11 cellular contexts compared by ENCODE assay signal in the genomic region with DNA sequence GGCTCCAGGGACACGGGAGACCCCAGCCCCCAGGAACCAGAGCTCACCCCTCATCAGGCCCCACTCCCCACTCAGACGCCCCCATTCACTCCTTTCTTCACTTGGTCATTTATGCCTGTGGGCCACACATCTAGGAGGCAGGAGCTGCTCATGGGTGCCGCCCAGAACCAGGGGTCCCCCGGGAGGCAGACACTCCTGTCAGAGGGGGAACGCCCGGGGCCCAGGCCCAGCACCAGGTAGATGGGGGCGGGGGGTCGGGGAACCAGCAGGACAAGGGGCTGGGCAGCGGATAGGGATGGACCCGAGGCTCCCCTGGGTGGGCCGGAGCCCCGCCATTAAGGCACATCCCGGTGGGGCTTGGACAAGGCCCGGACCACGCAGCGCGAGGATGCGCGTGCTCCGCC. TPM values are rescaled to one million over a fixed set of nuclear protein-coding genes. Genes with fewer than 3 reads are reported as not detected.
DNase-seq lines count a peak whose midpoint lies in the region; ATAC-seq and TF ChIP-seq lines count a peak whose summit lies in the region.
"Had no signal": no experiment of that assay in that cellular context is flagged by ENCODE, and none has a peak within 500 bp of the region (broad histone marks: within the 10 kb centered on the region; RNA-seq: fewer than 3 reads in every experiment).

No MANE protein-coding gene starts in this region.

- no peak for TF ChIP-seq CTCF in RWPE2 (IDR thresholded peaks at IDR 0.05; ENCODE audit: poor library complexity, severe bottlenecking)
- TF ChIP-seq CTCF in fibroblast of villous mesenchyme (IDR thresholded peaks at IDR 0.05; ENCODE audit: insufficient read depth, low read depth, low read length), result no peak

- no peaks in the 10 kb centered on the region for H3K9me3 Mint-ChIP-seq in activated CD4-positive, alpha-beta memory T cell treated with anti-CD3 and anti-CD28 coated beads for 36 hours
- H3K9me3 Mint-ChIP-seq in activated CD4-positive, alpha-beta memory T cell treated with anti-CD3 and anti-CD28 coated beads, Interleukin-2, amount 10 ng/mL, durations not matched to agents 7 days and 5 days, result peaks cover 3% of the 10 kb centered on the region
- H3K9me3 Mint-ChIP-seq: activated naive CD4-positive, alpha-beta T cell treated with anti-CD3 and anti-CD28 coated beads for 36 hours had no signal

- H3K9me3 ChIP-seq in RWPE2 (ENCODE audit: severe bottlenecking), result no peaks in the 10 kb centered on the region

- H3K4me3 ChIP-seq in RWPE2 (ENCODE audit: severe bottlenecking), result no peak overlapping the region
- H3K4me3 ChIP-seq in fibroblast of villous mesenchyme (ENCODE audit: low read depth, low read length), result peak overlapping the region; percentile 59
- H3K4me3 ChIP-seq in skin epidermis, result peak overlapping the region in 4 of 7 experiments; percentile 8 to 42 (median 19)

- H3K27ac ChIP-seq in RWPE2 (ENCODE audit: poor library complexity, severe bottlenecking), result no peak overlapping the region
- no peak overlapping the region for H3K27ac ChIP-seq in skin epidermis
- H3K27ac ChIP-seq: KMS-11 had no signal

- H3K4me1 Mint-ChIP-seq in activated CD4-positive, alpha-beta memory T cell treated with anti-CD3 and anti-CD28 coated beads for 36 hours (ENCODE audit: low read depth), result peaks cover 3% of the 10 kb centered on the region
- peaks cover 9% of the 10 kb centered on the region for H3K4me1 Mint-ChIP-seq in activated CD4-positive, alpha-beta memory T cell treated with anti-CD3 and anti-CD28 coated beads, Interleukin-2, amount 10 ng/mL, durations not matched to agents 7 days and 5 days

- no peak overlapping the region for H3K27ac Mint-ChIP-seq in activated CD4-positive, alpha-beta memory T cell treated with anti-CD3 and anti-CD28 coated beads for 36 hours
- no peak overlapping the region for H3K27ac Mint-ChIP-seq in activated CD4-positive, alpha-beta memory T cell treated with anti-CD3 and anti-CD28 coated beads, Interleukin-2, amount 10 ng/mL, durations not matched to agents 7 days and 5 days
- H3K27ac Mint-ChIP-seq: activated naive CD4-positive, alpha-beta T cell treated with anti-CD3 and anti-CD28 coated beads for 36 hours; progenitor cell of endocrine pancreas had no signal

- intact Hi-C loops in activated CD4-positive, alpha-beta memory T cell treated with anti-CD3 and anti-CD28 coated beads for 36 hours (cut with micrococcal nuclease), result loop anchor here (5.0 to 10.0 kb wide), 2 partner anchors 170 to 197 kb away; no protein-coding TSS in a partner anchor

- peaks cover 37% of the 10 kb centered on the region for H3K27me3 ChIP-seq in RWPE2 (ENCODE audit: insufficient read depth, poor library complexity, severe bottlenecking)

- H3K4me1 ChIP-seq in RWPE2 (ENCODE audit: insufficient read depth, poor library complexity, severe bottlenecking), result no peaks in the 10 kb centered on the region

- peaks cover 24% of the 10 kb centered on the region for H3K27me3 Mint-ChIP-seq in activated CD4-positive, alpha-beta memory T cell treated with anti-CD3 and anti-CD28 coated beads for 36 hours
- peaks cover 40% of the 10 kb centered on the region for H3K27me3 Mint-ChIP-seq in activated CD4-positive, alpha-beta memory T cell treated with anti-CD3 and anti-CD28 coated beads, Interleukin-2, amount 10 ng/mL, durations not matched to agents 7 days and 5 days

- CTCF ChIA-PET in activated CD4-positive, alpha-beta memory T cell treated with anti-CD3 and anti-CD28 coated beads for 36 hours (lab: Charles Lee), result interaction anchor here (0.7 to 0.9 kb wide), 2 partner anchors 17 to 38 kb away, joined by 3 to 5 read pairs; no protein-coding TSS in a partner anchor
- CTCF ChIA-PET in activated CD4-positive, alpha-beta memory T cell treated with anti-CD3 and anti-CD28 coated beads, Interleukin-2, amount 10 ng/mL, durations not matched to agents 7 days and 5 days (lab: Charles Lee), result interaction anchor here (1.0 to 1.2 kb wide), 2 partner anchors 10 to 17 kb away, joined by 5 to 6 read pairs; no protein-coding TSS in a partner anchor

- peak overlapping the region; percentile 26 for H3K4me3 Mint-ChIP-seq in activated CD4-positive, alpha-beta memory T cell treated with anti-CD3 and anti-CD28 coated beads for 36 hours
- H3K4me3 Mint-ChIP-seq in activated CD4-positive, alpha-beta memory T cell treated with anti-CD3 and anti-CD28 coated beads, Interleukin-2, amount 10 ng/mL, durations not matched to agents 7 days and 5 days, result no peak overlapping the region

- POLR2A ChIA-PET in activated CD4-positive, alpha-beta memory T cell treated with anti-CD3 and anti-CD28 coated beads for 36 hours (lab: Charles Lee), result no interaction called here
- POLR2A ChIA-PET in activated CD4-positive, alpha-beta memory T cell treated with anti-CD3 and anti-CD28 coated beads, Interleukin-2, amount 10 ng/mL, durations not matched to agents 7 days and 5 days (lab: Charles Lee), result no interaction called here

- DNase-seq in activated CD4-positive, alpha-beta memory T cell treated with anti-CD3 and anti-CD28 coated beads for 36 hours, result no peak
- DNase-seq in activated CD4-positive, alpha-beta memory T cell treated with anti-CD3 and anti-CD28 coated beads, Interleukin-2, amount 10 ng/mL, durations not matched to agents 7 days and 5 days, result no peak
- DNase-seq in RWPE2 (ENCODE audit: low spot score) (peak; percentile 66), fibroblast of villous mesenchyme (ENCODE audit: low read depth) (no peak), iPS-NIHi11 (ENCODE audit: low spot score) (no peak), COLO668 (lab: John Stamatoyannopoulos, UW; ENCODE audit: unreplicated experiment) (no peak), occipital lobe (lab: John Stamatoyannopoulos, UW) (no peak)

- no peak for ATAC-seq in RWPE2 (ENCODE audit: low read depth)

- no peaks in the 10 kb centered on the region for H3K36me3 ChIP-seq in RWPE2 (ENCODE audit: low read depth)

- H3K36me3 Mint-ChIP-seq in activated CD4-positive, alpha-beta memory T cell treated with anti-CD3 and anti-CD28 coated beads for 36 hours, result no peaks in the 10 kb centered on the region
- no peaks in the 10 kb centered on the region for H3K36me3 Mint-ChIP-seq in activated CD4-positive, alpha-beta memory T cell treated with anti-CD3 and anti-CD28 coated beads, Interleukin-2, amount 10 ng/mL, durations not matched to agents 7 days and 5 days (ENCODE audit: low read depth)

RNA-seq across cellular contexts. Expression of gene CALY, which starts 11.8 kb away (rescaled TPM):
- not detected for total RNA-seq in activated CD4-positive, alpha-beta memory T cell treated with anti-CD3 and anti-CD28 coated beads for 36 hours
- total RNA-seq in activated CD4-positive, alpha-beta memory T cell treated with anti-CD3 and anti-CD28 coated beads, Interleukin-2, amount 10 ng/mL, durations not matched to agents 7 days and 5 days, result not detected
- total RNA-seq in fibroblast of villous mesenchyme (not detected in 2 replicates), occipital lobe (4.7 TPM)
- total RNA-seq: activated naive CD4-positive, alpha-beta T cell treated with anti-CD3 and anti-CD28 coated beads for 36 hours had no signal

RNA-seq across cellular contexts. Expression of gene ZNF511, which starts 16.1 kb away (rescaled TPM):
- total RNA-seq in activated CD4-positive, alpha-beta memory T cell treated with anti-CD3 and anti-CD28 coated beads for 36 hours, result 10 to 100 TPM; 48.7 to 51.5 TPM
- total RNA-seq in activated CD4-positive, alpha-beta memory T cell treated with anti-CD3 and anti-CD28 coated beads, Interleukin-2, amount 10 ng/mL, durations not matched to agents 7 days and 5 days, result 10 to 100 TPM; 45.7 to 52.7 TPM
- 21.2 and 27.1 TPM in 2 replicates for total RNA-seq in fibroblast of villous mesenchyme
- total RNA-seq in occipital lobe, result 7.5 TPM

RNA-seq across cellular contexts. Expression of gene TUBGCP2, which starts 16.2 kb away (rescaled TPM):
- total RNA-seq in activated CD4-positive, alpha-beta memory T cell treated with anti-CD3 and anti-CD28 coated beads for 36 hours, result 10 to 100 TPM; 54.5 to 59.1 TPM
- 10 to 100 TPM; 52.3 to 58.2 TPM for total RNA-seq in activated CD4-positive, alpha-beta memory T cell treated with anti-CD3 and anti-CD28 coated beads, Interleukin-2, amount 10 ng/mL, durations not matched to agents 7 days and 5 days
- total RNA-seq in fibroblast of villous mesenchyme, result 56.7 and 66.9 TPM in 2 replicates
- total RNA-seq in occipital lobe, result 42.4 TPM

RNA-seq across cellular contexts. Expression of gene PRAP1, which starts 22.3 kb away (rescaled TPM):
- not detected for total RNA-seq in activated CD4-positive, alpha-beta memory T cell treated with anti-CD3 and anti-CD28 coated beads for 36 hours
- not detected for total RNA-seq in activated CD4-positive, alpha-beta memory T cell treated with anti-CD3 and anti-CD28 coated beads, Interleukin-2, amount 10 ng/mL, durations not matched to agents 7 days and 5 days
- total RNA-seq in fibroblast of villous mesenchyme (not detected in 2 replicates), occipital lobe (not detected)
- total RNA-seq: activated naive CD4-positive, alpha-beta T cell treated with anti-CD3 and anti-CD28 coated beads for 36 hours; progenitor cell of endocrine pancreas had no signal

RNA-seq across cellular contexts. Expression of gene FUOM, which starts 33.0 kb away (rescaled TPM):
- total RNA-seq in activated CD4-positive, alpha-beta memory T cell treated with anti-CD3 and anti-CD28 coated beads for 36 hours, result 10 to 100 TPM; 46.5 to 49.8 TPM
- 10 to 100 TPM; 11.2 to 11.4 TPM for total RNA-seq in activated CD4-positive, alpha-beta memory T cell treated with anti-CD3 and anti-CD28 coated beads, Interleukin-2, amount 10 ng/mL, durations not matched to agents 7 days and 5 days
- 7.3 and 13.2 TPM in 2 replicates for total RNA-seq in fibroblast of villous mesenchyme
- 6.9 TPM for total RNA-seq in occipital lobe
